ENCODE assay signal across 8 cellular contexts in genomic region chr15:67968564-67969440, GRCh38.
A peak's percentile ranks its signal among the peaks of the same experiment; 100 is the strongest.
DNase-seq lines count a peak whose midpoint lies in the region; ATAC-seq and TF ChIP-seq lines count a peak whose summit lies in the region.

No MANE protein-coding gene starts in this region.

- H3K9me3 ChIP-seq in psoas muscle = no peaks in the 10 kb centered on the region

- H3K27me3 Mint-ChIP-seq in osteocyte (ENCODE audit: unreplicated experiment) = no peaks in the 10 kb centered on the region

- peak overlapping the region; percentile 49 for H3K4me3 ChIP-seq in psoas muscle

- no peak overlapping the region for H3K27ac ChIP-seq in psoas muscle

- no peak overlapping the region for H3K4me3 Mint-ChIP-seq in osteocyte (ENCODE audit: unreplicated experiment)

- DNase-seq in ELF-1 (ENCODE audit: low read depth, low spot score) (peak; percentile 28), NCI-H524 treated with DMSO at 0.1 percent for 48 hours (lab: John Stamatoyannopoulos, UW) (peak; percentile 99), ecto neural progenitor cell (ENCODE audit: low spot score) (peak; percentile 55), psoas muscle (no peak), GM20000 (ENCODE audit: low spot score) (no peak), osteocyte (ENCODE audit: extremely low spot score, unreplicated experiment) (no peak), AG20443 (ENCODE audit: low spot score) (no peak)

- H3K36me3 Mint-ChIP-seq in osteocyte (ENCODE audit: unreplicated experiment) = no peaks in the 10 kb centered on the region

- no peaks in the 10 kb centered on the region for H3K4me1 ChIP-seq in psoas muscle

- H3K27ac Mint-ChIP-seq in osteocyte (ENCODE audit: unreplicated experiment) = no peak overlapping the region

- 49 to 60% (median 59%) methylated on average over 9 of the region's 9 CpGs for WGBS in psoas muscle, 3 donors

- ATAC-seq in psoas muscle (no peak), GM19328 (IDR thresholded peaks at IDR 0.05; ENCODE audit: unreplicated experiment) (no peak)

- no peaks in the 10 kb centered on the region for H3K36me3 ChIP-seq in psoas muscle (ENCODE audit: insufficient read depth in 1 of 2, low read depth in 1 of 2)

- intact Hi-C loops in psoas muscle (cut with DNase I) = loop anchor here in 1 of 2 donors (10.0 kb wide), 1 partner anchor 66 kb away; no protein-coding TSS in a partner anchor

- peaks cover 15% of the 10 kb centered on the region for H3K4me1 Mint-ChIP-seq in osteocyte (ENCODE audit: unreplicated experiment)

- H3K9me3 Mint-ChIP-seq in osteocyte (ENCODE audit: unreplicated experiment) = no peaks in the 10 kb centered on the region

- no peaks in the 10 kb centered on the region for H3K27me3 ChIP-seq in psoas muscle (ENCODE audit: insufficient read depth in 3 of 3, low read length in 2 of 3)

- no peak for TF ChIP-seq CTCF in psoas muscle (IDR thresholded peaks at IDR 0.05)
- no peak for TF ChIP-seq CTCF in GM20000 (IDR thresholded peaks at IDR 0.05; ENCODE audit: extremely low read depth, missing control alignments)
- TF ChIP-seq CTCF in osteocyte (IDR thresholded peaks at IDR 0.05) = no peak

Comparison
In these comparisons a context has a peak if more than half of its experiments do, and no peak if none do; other contexts are left out.
1. DNase-seq: peak in ELF-1 (single experiment), NCI-H524 treated with DMSO at 0.1 percent for 48 hours (single experiment) and ecto neural progenitor cell (single experiment); none in psoas muscle (0 of 2), GM20000 (single experiment), osteocyte (single experiment) and AG20443 (single experiment).